In the genomic region with DNA sequence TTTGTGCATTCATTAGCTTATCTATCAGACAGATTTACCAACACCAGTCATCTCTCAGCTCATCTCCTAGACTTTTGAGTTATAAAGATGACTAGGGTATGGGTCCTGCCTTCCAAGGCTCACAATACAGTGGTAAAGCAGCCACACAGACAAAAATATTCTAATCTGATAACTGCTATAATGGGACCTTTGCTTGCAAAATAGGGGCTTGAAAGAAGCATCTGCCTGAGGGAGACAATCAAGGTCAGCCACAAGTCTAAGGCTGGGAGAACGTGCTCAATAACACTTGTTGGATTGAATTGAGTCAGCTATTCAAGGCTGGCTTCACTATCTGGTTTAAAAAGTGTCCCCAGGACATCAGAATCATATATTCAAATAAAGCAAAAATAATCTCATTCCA, we compare ENCODE assay signal across 4 cellular contexts. TPM values are rescaled to one million over a fixed set of nuclear protein-coding genes. Genes with fewer than 3 reads are reported as not detected.
"Had no signal": no experiment of that assay in that cellular context is flagged by ENCODE, and none has a peak within 500 bp of the region (broad histone marks: within the 10 kb centered on the region; RNA-seq: fewer than 3 reads in every experiment).

No MANE protein-coding gene starts in this region.

- H3K27ac ChIP-seq: HL-60 had no signal

- H3K4me3 ChIP-seq: K562 had no signal

- DNase-seq: IMR-90 had no signal

RNA-seq across cellular contexts. Expression of gene PAPPA2, which starts 1.4 kb away (rescaled TPM):
- polyA plus RNA-seq: IgD-negative memory B cell had no signal
